In the genomic region with DNA sequence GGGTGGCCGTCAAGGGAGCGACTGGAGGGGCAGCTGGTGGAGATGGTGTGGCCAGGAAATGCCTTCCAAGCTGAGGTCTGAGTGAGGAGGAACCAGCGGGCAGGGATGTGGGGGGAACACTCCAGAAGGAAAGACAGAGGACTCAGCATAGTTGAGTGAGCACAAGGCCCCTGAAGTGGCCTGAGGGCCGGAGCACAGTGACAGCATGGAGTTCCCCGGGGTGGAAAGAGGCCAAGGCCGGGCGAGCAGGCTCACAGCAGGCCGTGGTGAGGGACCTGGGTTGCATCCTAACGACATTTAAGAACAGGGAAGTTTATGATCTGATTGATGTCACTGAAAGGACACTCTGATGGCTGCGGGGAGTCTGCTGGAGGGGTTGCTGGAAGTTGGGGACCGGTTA, we compare ENCODE assay signal across 1 cellular context.
TF ChIP-seq lines count a peak whose summit lies in the region.

No MANE protein-coding gene starts in this region.

TF ChIP-seq in GM23338, 12 proteins besides CTCF, POLR2A, EP300 and RAD21 (continued from another document):
- TF ChIP-seq, protein P1, sequence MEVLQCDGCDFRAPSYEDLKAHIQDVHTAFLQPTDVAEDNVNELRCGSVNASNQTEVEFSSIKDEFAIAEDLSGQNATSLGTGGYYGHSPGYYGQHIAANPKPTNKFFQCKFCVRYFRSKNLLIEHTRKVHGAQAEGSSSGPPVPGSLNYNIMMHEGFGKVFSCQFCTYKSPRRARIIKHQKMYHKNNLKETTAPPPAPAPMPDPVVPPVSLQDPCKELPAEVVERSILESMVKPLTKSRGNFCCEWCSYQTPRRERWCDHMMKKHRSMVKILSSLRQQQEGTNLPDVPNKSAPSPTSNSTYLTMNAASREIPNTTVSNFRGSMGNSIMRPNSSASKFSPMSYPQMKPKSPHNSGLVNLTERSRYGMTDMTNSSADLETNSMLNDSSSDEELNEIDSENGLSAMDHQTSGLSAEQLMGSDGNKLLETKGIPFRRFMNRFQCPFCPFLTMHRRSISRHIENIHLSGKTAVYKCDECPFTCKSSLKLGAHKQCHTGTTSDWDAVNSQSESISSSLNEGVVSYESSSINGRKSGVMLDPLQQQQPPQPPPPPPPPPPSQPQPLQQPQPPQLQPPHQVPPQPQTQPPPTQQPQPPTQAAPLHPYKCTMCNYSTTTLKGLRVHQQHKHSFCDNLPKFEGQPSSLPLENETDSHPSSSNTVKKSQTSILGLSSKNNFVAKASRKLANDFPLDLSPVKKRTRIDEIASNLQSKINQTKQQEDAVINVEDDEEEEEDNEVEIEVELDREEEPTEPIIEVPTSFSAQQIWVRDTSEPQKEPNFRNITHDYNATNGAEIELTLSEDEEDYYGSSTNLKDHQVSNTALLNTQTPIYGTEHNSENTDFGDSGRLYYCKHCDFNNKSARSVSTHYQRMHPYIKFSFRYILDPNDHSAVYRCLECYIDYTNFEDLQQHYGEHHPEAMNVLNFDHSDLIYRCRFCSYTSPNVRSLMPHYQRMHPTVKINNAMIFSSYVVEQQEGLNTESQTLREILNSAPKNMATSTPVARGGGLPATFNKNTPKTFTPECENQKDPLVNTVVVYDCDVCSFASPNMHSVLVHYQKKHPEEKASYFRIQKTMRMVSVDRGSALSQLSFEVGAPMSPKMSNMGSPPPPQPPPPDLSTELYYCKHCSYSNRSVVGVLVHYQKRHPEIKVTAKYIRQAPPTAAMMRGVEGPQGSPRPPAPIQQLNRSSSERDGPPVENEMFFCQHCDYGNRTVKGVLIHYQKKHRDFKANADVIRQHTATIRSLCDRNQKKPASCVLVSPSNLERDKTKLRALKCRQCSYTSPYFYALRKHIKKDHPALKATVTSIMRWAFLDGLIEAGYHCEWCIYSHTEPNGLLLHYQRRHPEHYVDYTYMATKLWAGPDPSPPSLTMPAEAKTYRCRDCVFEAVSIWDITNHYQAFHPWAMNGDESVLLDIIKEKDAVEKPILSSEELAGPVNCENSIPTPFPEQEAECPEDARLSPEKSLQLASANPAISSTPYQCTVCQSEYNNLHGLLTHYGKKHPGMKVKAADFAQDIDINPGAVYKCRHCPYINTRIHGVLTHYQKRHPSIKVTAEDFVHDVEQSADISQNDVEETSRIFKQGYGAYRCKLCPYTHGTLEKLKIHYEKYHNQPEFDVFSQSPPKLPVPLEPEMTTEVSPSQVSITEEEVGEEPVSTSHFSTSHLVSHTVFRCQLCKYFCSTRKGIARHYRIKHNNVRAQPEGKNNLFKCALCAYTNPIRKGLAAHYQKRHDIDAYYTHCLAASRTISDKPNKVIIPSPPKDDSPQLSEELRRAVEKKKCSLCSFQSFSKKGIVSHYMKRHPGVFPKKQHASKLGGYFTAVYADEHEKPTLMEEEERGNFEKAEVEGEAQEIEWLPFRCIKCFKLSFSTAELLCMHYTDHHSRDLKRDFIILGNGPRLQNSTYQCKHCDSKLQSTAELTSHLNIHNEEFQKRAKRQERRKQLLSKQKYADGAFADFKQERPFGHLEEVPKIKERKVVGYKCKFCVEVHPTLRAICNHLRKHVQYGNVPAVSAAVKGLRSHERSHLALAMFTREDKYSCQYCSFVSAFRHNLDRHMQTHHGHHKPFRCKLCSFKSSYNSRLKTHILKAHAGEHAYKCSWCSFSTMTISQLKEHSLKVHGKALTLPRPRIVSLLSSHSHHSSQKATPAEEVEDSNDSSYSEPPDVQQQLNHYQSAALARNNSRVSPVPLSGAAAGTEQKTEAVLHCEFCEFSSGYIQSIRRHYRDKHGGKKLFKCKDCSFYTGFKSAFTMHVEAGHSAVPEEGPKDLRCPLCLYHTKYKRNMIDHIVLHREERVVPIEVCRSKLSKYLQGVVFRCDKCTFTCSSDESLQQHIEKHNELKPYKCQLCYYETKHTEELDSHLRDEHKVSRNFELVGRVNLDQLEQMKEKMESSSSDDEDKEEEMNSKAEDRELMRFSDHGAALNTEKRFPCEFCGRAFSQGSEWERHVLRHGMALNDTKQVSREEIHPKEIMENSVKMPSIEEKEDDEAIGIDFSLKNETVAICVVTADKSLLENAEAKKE (CRISPR knock-in tag; IDR thresholded peaks at IDR 0.05): no peak
- no peak for TF ChIP-seq ZNF331 (CRISPR knock-in tag; IDR thresholded peaks at IDR 0.05; ENCODE audit: low read depth)
- no peak for TF ChIP-seq ZNF114 (CRISPR knock-in tag; IDR thresholded peaks at IDR 0.05)
- TF ChIP-seq EZH2phosphoT487 (IDR thresholded peaks at IDR 0.05; ENCODE audit: unreplicated experiment): no peak
- TF ChIP-seq NANOG (IDR thresholded peaks at IDR 0.05; ENCODE audit: borderline replicate concordance): no peak
TF ChIP-seq in GM23338: peak in this region for 0.
